Comparison of ENCODE assay signal across 8 cellular contexts in genomic region chr3:43759297-43759782, GRCh38.
DNase-seq lines count a peak whose midpoint lies in the region; ATAC-seq and TF ChIP-seq lines count a peak whose summit lies in the region.

No MANE protein-coding gene starts in this region.

- no peaks in the 10 kb centered on the region for H3K79me2 ChIP-seq in ACC112 (ENCODE audit: control insufficient read depth, insufficient read depth, low read length, unreplicated experiment)

- DNase-seq in GM13977 (ENCODE audit: low spot score) (no peak), WTC11 (ENCODE audit: low spot score) (peak; percentile 15), iris pigment epithelial cell (ENCODE audit: low read depth) (peak; percentile 68)

- in situ Hi-C loops in GM13977 (cut with MboI; ENCODE audit: low pct_unique_long_range_greater_than_20kb, low sequenced_read_pairs, unreplicated experiment) = no loop called here

- H3K27ac ChIP-seq in ACC112 (ENCODE audit: low read depth, low read length) = peak overlapping the region; percentile 37

- POLR2A ChIA-PET in WTC11 (lab: Charles Lee) = interaction anchor here (0.5 kb wide), 1 partner anchor 761 kb away, joined by 6 read pairs; no protein-coding TSS in a partner anchor

- CTCF ChIA-PET in WTC11 (lab: Charles Lee) = interaction anchor here (1.0 to 2.6 kb wide), 3 partner anchors 10 to 215 kb away, joined by 3 to 10 read pairs (median 4); no protein-coding TSS in a partner anchor

- peaks cover 31% of the 10 kb centered on the region for H3K4me1 Mint-ChIP-seq in WTC11

- H3K4me1 ChIP-seq in ACC112 (ENCODE audit: control insufficient read depth, insufficient read depth, low read length, unreplicated experiment) = peaks cover 40% of the 10 kb centered on the region

- peak; percentile 77 for ATAC-seq in WTC11
- ATAC-seq in GM21619 (IDR thresholded peaks at IDR 0.05; ENCODE audit: unreplicated experiment) = no peak
- no peak for ATAC-seq in HG03342 (IDR thresholded peaks at IDR 0.05; ENCODE audit: unreplicated experiment)
- ATAC-seq in HG02852 (IDR thresholded peaks at IDR 0.05; ENCODE audit: unreplicated experiment) = no peak
- ATAC-seq in GM19035 (IDR thresholded peaks at IDR 0.05; ENCODE audit: unreplicated experiment) = no peak

- no peaks in the 10 kb centered on the region for H3K9me3 Mint-ChIP-seq in WTC11

- no peak overlapping the region for H3K27ac Mint-ChIP-seq in WTC11

- no peaks in the 10 kb centered on the region for H3K36me3 ChIP-seq in ACC112 (ENCODE audit: insufficient read depth, low read length)

- no peaks in the 10 kb centered on the region for H3K36me3 Mint-ChIP-seq in WTC11

- no peak overlapping the region for H3K4me3 ChIP-seq in ACC112 (ENCODE audit: low read depth, low read length)

- H3K27me3 ChIP-seq in ACC112 (ENCODE audit: insufficient read depth, low read length) = no peaks in the 10 kb centered on the region

- TF ChIP-seq CTCF in GM13977 (IDR thresholded peaks at IDR 0.05; ENCODE audit: extremely low read depth, insufficient read depth, missing control alignments) = peak; percentile 38
- no peak for TF ChIP-seq CTCF in WTC11 (IDR thresholded peaks at IDR 0.05)

- H3K27me3 Mint-ChIP-seq in WTC11 (ENCODE audit: low read depth) = no peaks in the 10 kb centered on the region; the same call in 1 of the 2 replicates

- H3K4me3 Mint-ChIP-seq in WTC11 = no peak overlapping the region

- H2AFZ ChIP-seq in ACC112 (ENCODE audit: low read length, unreplicated experiment) = peak overlapping the region; percentile 12

TF ChIP-seq in WTC11, 78 proteins besides CTCF, POLR2A, EP300 and RAD21:
- TF ChIP-seq RORB (CRISPR knock-in tag; IDR thresholded peaks at IDR 0.05) (no peak), NFE2L1 (CRISPR knock-in tag; IDR thresholded peaks at IDR 0.05) (no peak), NR3C1 (CRISPR knock-in tag; conservative IDR thresholded peaks at IDR 0.05; ENCODE audit: low read depth) (no peak), HMGA2 (CRISPR knock-in tag; IDR thresholded peaks at IDR 0.05) (no peak), TCF7 (CRISPR knock-in tag; IDR thresholded peaks at IDR 0.05; ENCODE audit: low read depth) (no peak), ZNF416 (CRISPR knock-in tag; IDR thresholded peaks at IDR 0.05) (no peak), GTF2I (CRISPR knock-in tag; conservative IDR thresholded peaks at IDR 0.05) (no peak), TEAD4 (CRISPR knock-in tag; IDR thresholded peaks at IDR 0.05) (no peak), ATF2 (CRISPR knock-in tag; IDR thresholded peaks at IDR 0.05; ENCODE audit: borderline replicate concordance, low read depth) (no peak), PRRX2 (CRISPR knock-in tag; IDR thresholded peaks at IDR 0.05) (no peak), ZNF232 (CRISPR knock-in tag; IDR thresholded peaks at IDR 0.05) (no peak), EMX1 (CRISPR knock-in tag; IDR thresholded peaks at IDR 0.05) (no peak), NFYB (CRISPR knock-in tag; conservative IDR thresholded peaks at IDR 0.05; ENCODE audit: low read depth) (no peak), MXD4 (CRISPR knock-in tag; IDR thresholded peaks at IDR 0.05; ENCODE audit: borderline replicate concordance) (no peak), FOXP4 (CRISPR knock-in tag; IDR thresholded peaks at IDR 0.05) (no peak), TP53 (CRISPR knock-in tag; IDR thresholded peaks at IDR 0.05) (no peak), ZMAT4 (CRISPR knock-in tag; IDR thresholded peaks at IDR 0.05) (no peak), KAT7 (CRISPR knock-in tag; IDR thresholded peaks at IDR 0.05; ENCODE audit: borderline replicate concordance) (no peak), MLX (CRISPR knock-in tag; IDR thresholded peaks at IDR 0.05) (no peak), NR1H2 (CRISPR knock-in tag; IDR thresholded peaks at IDR 0.05) (no peak)
TF ChIP-seq in WTC11: peak in this region for 0.
